Comparison of ENCODE assay signal across 9 cellular contexts in genomic region chr10:133274751-133275682, GRCh38. TPM values are rescaled to one million over a fixed set of nuclear protein-coding genes. Genes with fewer than 3 reads are reported as not detected.
DNase-seq lines count a peak whose midpoint lies in the region; ATAC-seq and TF ChIP-seq lines count a peak whose summit lies in the region.
"Had no signal": no experiment of that assay in that cellular context is flagged by ENCODE, and none has a peak within 500 bp of the region (broad histone marks: within the 10 kb centered on the region; RNA-seq: fewer than 3 reads in every experiment).

No MANE protein-coding gene starts in this region.

- peaks cover 0 to under 1% of the 10 kb centered on the region in 2 donors for H3K36me3 ChIP-seq in prostate gland

- H3K4me3 ChIP-seq in skin epidermis (peak overlapping the region; percentile 22 to 52 (median 43)), prostate gland (no peak overlapping the region)

- H3K27me3 ChIP-seq in prostate gland (replicated peaks; ENCODE audit: insufficient read depth) = no peaks in the 10 kb centered on the region

- H3K9me3 ChIP-seq in prostate gland = no peaks in the 10 kb centered on the region

- 45% methylated on average over 25 of the region's 26 CpGs for WGBS in prostate gland

- peak; percentile 38 for ATAC-seq in GM18861 (IDR thresholded peaks at IDR 0.05; ENCODE audit: unreplicated experiment)
- peak; percentile 52 for ATAC-seq in HG02884 (IDR thresholded peaks at IDR 0.05; ENCODE audit: unreplicated experiment)

- DNase-seq in RPMI7951 (ENCODE audit: low read depth) (peak; percentile 39), prostate gland (ENCODE audit: low spot score) (no peak), inferior parietal cortex (ENCODE audit: extremely low spot score) (no peak), amygdala (lab: John Stamatoyannopoulos, UW) (no peak)
- peak; percentile 81 for DNase-seq in activated gamma-delta T cell treated with anti-CD3 and anti-CD28 coated beads, Interleukin-2, amount 50 U/mL, for 16 hours (ENCODE audit: low read depth)

- no peak for TF ChIP-seq POLR2A in prostate gland (IDR thresholded peaks at IDR 0.05)

- intact Hi-C loops in prostate gland (cut with DNase I) = no loop called here

- H3K27ac ChIP-seq in skin epidermis (peak overlapping the region in 19 of 21 experiments; percentile 17 to 93 (median 75)), prostate gland (no peak overlapping the region)
- H3K27ac ChIP-seq: VCaP had no signal

- H3K4me1 ChIP-seq in prostate gland (replicated peaks) = peaks cover 6% of the 10 kb centered on the region

- TF ChIP-seq CTCF in prostate gland (IDR thresholded peaks at IDR 0.05) = no peak

RNA-seq across cellular contexts. Expression of gene ADAM8, which starts 1.7 kb away (rescaled TPM):
- total RNA-seq in RPMI7951 (2014; rRNA removed; shearing (Covaris generic)) = 3.8 and 6.3 TPM in 2 replicates
- 1 to 10 TPM; 7.2 to 7.4 TPM for total RNA-seq in prostate gland

RNA-seq across cellular contexts. Expression of gene TUBGCP2, which starts 33.7 kb away (rescaled TPM):
- total RNA-seq in RPMI7951 (2014; rRNA removed; shearing (Covaris generic)) = 42.0 and 43.3 TPM in 2 replicates
- total RNA-seq in prostate gland = 10 to 100 TPM; 53.5 to 78.5 TPM

RNA-seq across cellular contexts. Expression of gene ZNF511, which starts 33.7 kb away (rescaled TPM):
- 33.9 and 57.6 TPM in 2 replicates for total RNA-seq in RPMI7951 (2014; rRNA removed; shearing (Covaris generic))
- 10 to 100 TPM; 52.8 to 57.6 TPM for total RNA-seq in prostate gland

RNA-seq across cellular contexts. Expression of gene VENTX, which starts 37.4 kb away (rescaled TPM):
- not detected in 2 replicates for total RNA-seq in RPMI7951 (2014; rRNA removed; shearing (Covaris generic))
- 1 to 10 TPM in 1 of 2 donors, under 1 TPM in 1; 0.18 to 1.8 TPM for total RNA-seq in prostate gland

RNA-seq across cellular contexts. Expression of gene UTF1, which starts 45.0 kb away (rescaled TPM):
- total RNA-seq in RPMI7951 (2014; rRNA removed; shearing (Covaris generic)) = not detected in 2 replicates
- total RNA-seq in prostate gland = 1 to 10 TPM in 1 of 2 donors, not detected in 1; 9.2 TPM

Comparison
In these comparisons a context has a peak if more than half of its experiments do, and no peak if none do; other contexts are left out.
1. DNase-seq: peak in RPMI7951 (single experiment) and activated gamma-delta T cell treated with anti-CD3 and anti-CD28 coated beads, Interleukin-2, amount 50 U/mL, for 16 hours (single experiment); none in prostate gland (single experiment), inferior parietal cortex (single experiment) and amygdala (0 of 56).
2. H3K27ac ChIP-seq: peak in skin epidermis (19 of 21); none in prostate gland (0 of 2).
3. H3K4me3 ChIP-seq: peak in skin epidermis (7 of 7); none in prostate gland (0 of 2).